ENCODE assay signal across 8 cellular contexts in the genomic region with DNA sequence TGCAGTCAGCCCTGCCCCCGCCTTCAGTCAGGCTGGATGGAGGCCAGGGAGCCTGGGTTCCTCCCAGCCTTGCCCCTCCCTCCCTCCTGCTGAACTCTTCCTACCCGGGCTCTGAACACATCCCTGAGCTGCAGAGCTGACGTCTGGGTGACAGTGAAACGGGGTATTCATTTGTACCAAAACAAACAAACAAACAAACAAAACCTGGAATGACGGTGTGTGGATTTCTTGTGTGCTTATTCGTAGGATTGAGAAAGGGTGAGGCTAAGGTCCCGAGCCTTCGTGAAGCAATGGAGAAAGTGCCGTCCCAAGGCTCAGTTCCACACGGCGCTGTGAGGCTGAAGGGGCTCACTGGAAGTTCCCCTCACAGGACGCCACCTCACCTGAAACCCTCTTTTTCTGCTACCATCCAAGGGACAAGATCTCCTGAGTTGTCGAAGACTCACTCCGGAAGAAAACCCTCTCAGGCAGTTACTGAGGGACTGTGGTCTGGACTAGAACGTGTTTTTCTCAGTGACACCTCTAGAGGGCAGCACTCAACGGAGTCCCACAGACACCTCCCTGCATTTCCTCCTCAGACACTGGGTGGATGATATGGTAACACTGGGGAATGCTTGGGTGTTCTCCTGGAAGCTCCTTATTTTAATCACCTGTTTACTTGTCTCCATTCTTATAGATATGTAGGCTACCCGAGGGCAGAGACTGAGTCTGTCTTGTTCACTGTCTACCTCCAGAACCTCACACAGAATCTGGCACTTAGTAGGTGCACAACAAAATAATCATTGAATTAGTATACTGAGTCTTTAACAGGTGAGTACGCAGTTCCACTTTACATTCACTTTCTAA. TPM values are rescaled to one million over a fixed set of nuclear protein-coding genes. Genes with fewer than 3 reads are reported as not detected.
DNase-seq lines count a peak whose midpoint lies in the region; ATAC-seq and TF ChIP-seq lines count a peak whose summit lies in the region.

No MANE protein-coding gene starts in this region.

- DNase-seq in CD1c-positive myeloid dendritic cell (ENCODE audit: extremely low spot score) (peak; percentile 68), NCI-H524 (lab: John Stamatoyannopoulos, UW) (peak; percentile 63 to 77), lung (ENCODE audit: low spot score) (peak; percentile 77)
- DNase-seq in activated CD4-positive, alpha-beta T cell treated with anti-CD3 and anti-CD28 coated beads, Interleukin-2, amount 50 U/mL, for 1 hour: peak; percentile 54
- peak; percentile 46 to 50 (median 46) for DNase-seq in stimulated activated CD4-positive, alpha-beta T cell treated with anti-CD3 and anti-CD28 coated beads, TNF-alpha, amount 100 ng/mL, for 48 hours (ENCODE audit: low read depth in 3 of 3)

- no peak overlapping the region for H3K27ac ChIP-seq in duodenal mucosa (ENCODE audit: low read depth, low read length)
- peak overlapping the region in 1 of 2 donors; percentile 82 for H3K27ac ChIP-seq in lung (ENCODE audit: low read depth in 1 of 2, low read length in 1 of 2)

- TF ChIP-seq CTCF in lung (IDR thresholded peaks at IDR 0.05; ENCODE audit: control extremely low read depth, extremely low read depth): peak; percentile 59

- H3K9me3 ChIP-seq in duodenal mucosa (ENCODE audit: control insufficient read depth in 1 of 2, low read length in 2 of 2) (no peaks in the 10 kb centered on the region), lung (ENCODE audit: control insufficient read depth in 2 of 2, insufficient read depth in 1 of 2, low read length in 1 of 2) (no peaks in the 10 kb centered on the region)

- H3K27me3 ChIP-seq in duodenal mucosa (ENCODE audit: control insufficient read depth in 1 of 2, insufficient read depth in 2 of 2, low read length in 2 of 2) (no peaks in the 10 kb centered on the region), lung (ENCODE audit: control insufficient read depth, insufficient read depth) (no peaks in the 10 kb centered on the region)

- H3K36me3 ChIP-seq in duodenal mucosa (ENCODE audit: control insufficient read depth in 1 of 2, insufficient read depth in 2 of 2, low read length in 2 of 2): no peaks in the 10 kb centered on the region
- H3K36me3 ChIP-seq in lung (ENCODE audit: control insufficient read depth in 2 of 2, insufficient read depth in 2 of 2, low read length in 2 of 2): no peaks in the 10 kb centered on the region

- H3K4me3 ChIP-seq in duodenal mucosa (ENCODE audit: low read depth in 1 of 2, low read length in 2 of 2): peak overlapping the region; percentile 79 to 94
- peak overlapping the region; percentile 34 for H3K4me3 ChIP-seq in lung

- ATAC-seq in GM19328 (IDR thresholded peaks at IDR 0.05; ENCODE audit: unreplicated experiment) (peak; percentile 98), HG03457 (IDR thresholded peaks at IDR 0.05; ENCODE audit: unreplicated experiment) (peak; percentile 99), lung (ENCODE audit: insufficient read depth, low FRiP score) (peak; percentile 97)

- WGBS in lung, 2 donors: 11% methylated on average over 18 of the region's 18 CpGs

- peak overlapping the region; percentile 78 to 83 for H3K9ac ChIP-seq in duodenal mucosa (ENCODE audit: low read depth in 1 of 2, low read length in 2 of 2)

- H3K4me1 ChIP-seq in duodenal mucosa (ENCODE audit: control insufficient read depth in 1 of 2, insufficient read depth in 2 of 2, low read length in 2 of 2): no peaks in the 10 kb centered on the region
- no peaks in the 10 kb centered on the region for H3K4me1 ChIP-seq in lung (ENCODE audit: control insufficient read depth in 2 of 2, insufficient read depth in 2 of 2, low read length in 2 of 2)

RNA-seq across cellular contexts. Expression of a gene that starts 27.3 kb away (rescaled TPM):
- 1 to 10 TPM; 3.0 to 5.8 TPM for total RNA-seq in lung
- polyA plus RNA-seq in lung: 1 to 10 TPM; 1.1 to 1.7 TPM

RNA-seq across cellular contexts. Expression of a gene that starts 41.6 kb away (rescaled TPM):
- total RNA-seq in lung: not detected
- under 1 TPM; 0.09 to 0.22 TPM for polyA plus RNA-seq in lung
